35 cellular contexts compared by ENCODE assay signal in the genomic region with DNA sequence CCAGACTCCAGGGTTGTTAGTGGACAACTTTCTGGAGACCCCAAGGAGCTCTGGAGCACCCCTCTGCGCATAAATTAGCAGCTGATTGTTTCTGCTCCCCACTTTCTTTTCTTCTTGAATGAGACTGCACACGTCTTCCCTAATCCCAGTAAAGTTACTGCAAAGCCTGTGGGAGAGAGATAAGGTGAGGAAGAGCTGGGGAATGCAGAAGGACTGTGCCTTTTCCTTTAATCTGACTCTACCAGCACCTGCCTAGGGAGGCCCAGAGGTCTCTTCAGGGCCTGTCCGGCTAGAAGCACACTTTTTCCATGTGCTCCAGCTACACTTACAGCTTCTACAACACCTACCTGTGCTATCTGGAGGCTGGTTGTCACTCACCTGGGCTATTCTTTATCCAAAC.
"Had no signal": no experiment of that assay in that cellular context is flagged by ENCODE, and none has a peak within 500 bp of the region (broad histone marks: within the 10 kb centered on the region; RNA-seq: fewer than 3 reads in every experiment).

No MANE protein-coding gene starts in this region.

- H3K4me1 ChIP-seq: adrenal gland, body of pancreas, breast epithelium had no signal

- H3K27ac Mint-ChIP-seq: activated B cell treated with CpG ODN at 0.5 μM for 24 hours; activated CD4-positive, alpha-beta memory T cell treated with anti-CD3 and anti-CD28 coated beads for 36 hours; activated CD4-positive, alpha-beta T cell treated with anti-CD3 and anti-CD28 coated beads, Interleukin-2, amount 10 ng/mL, durations not matched to agents 24 days and 14 days; activated CD8-positive, alpha-beta T cell treated with anti-CD3 and anti-CD28 coated beads for 36 hours; activated naive CD4-positive, alpha-beta T cell treated with anti-CD3 and anti-CD28 coated beads for 36 hours; activated naive CD4-positive, alpha-beta T cell treated with anti-CD3 and anti-CD28 coated beads, Interleukin-2, amount 50 U/mL, for 72 hours; activated naive CD8-positive, alpha-beta T cell treated with anti-CD3 and anti-CD28 coated beads for 36 hours; activated T-cell treated with anti-CD3 and anti-CD28 coated beads, Interleukin-2, amount 50 U/mL, for 72 hours; activated T-helper 1 cell treated with anti-CD3 and anti-CD28 coated beads, Interleukin-12 subunit alpha, Interleukin-12 subunit beta, Interleukin-2, Interleukin-4 antibody, amounts not matched to agents 30 ng/mL and 10 ng/mL and 1 ng/mL, durations not matched to agents 14 hours and 24 hours and 36 hours; activated T-helper 17 cell treated with anti-CD3 and anti-CD28 coated beads, Interleukin-2, amount 50 U/mL, for 72 hours; T-helper 1 cell treated with Interleukin-12 subunit alpha and Interleukin-12 subunit beta and Interleukin-4 antibody, amounts not matched to agents 30 μg/mL and 1 μg/mL, for 36 hours; T-helper 2 cell treated with Interferon-gamma antibody and Interleukin-4, amounts not matched to agents 5 μg/mL and 100 μg/mL, for 36 hours had no signal

- H3K9me3 ChIP-seq: adrenal gland, body of pancreas, breast epithelium had no signal

- ATAC-seq: activated CD8-positive, alpha-beta T cell treated with anti-CD3 and anti-CD28 coated beads for 36 hours; activated naive CD4-positive, alpha-beta T cell treated with anti-CD3 and anti-CD28 coated beads, Interleukin-2, amount 50 U/mL, for 72 hours; activated T-cell treated with anti-CD3 and anti-CD28 coated beads, Interleukin-2, amount 50 U/mL, for 4 hours; activated T-cell treated with anti-CD3 and anti-CD28 coated beads, Interleukin-2, amount 50 U/mL, for 72 hours; activated T-helper 17 cell treated with anti-CD3 and anti-CD28 coated beads, Interleukin-2, amount 50 U/mL, for 72 hours; body of pancreas had no signal

- H3K9me3 Mint-ChIP-seq: activated T-cell treated with anti-CD3 and anti-CD28 coated beads, Interleukin-2, amount 50 U/mL, for 72 hours; activated T-helper 1 cell treated with anti-CD3 and anti-CD28 coated beads, Interleukin-12 subunit alpha, Interleukin-12 subunit beta, Interleukin-2, Interleukin-4 antibody, amounts not matched to agents 30 ng/mL and 10 ng/mL and 1 ng/mL, durations not matched to agents 14 hours and 24 hours and 36 hours; activated T-helper 17 cell treated with anti-CD3 and anti-CD28 coated beads, Interleukin-2, amount 50 U/mL, for 72 hours had no signal

- H3K27me3 ChIP-seq: adrenal gland, body of pancreas, brain microvascular endothelial cell, breast epithelium had no signal

- H3K4me3 Mint-ChIP-seq: activated B cell treated with CpG ODN at 0.5 μM for 24 hours; activated CD4-positive, alpha-beta memory T cell treated with anti-CD3 and anti-CD28 coated beads for 36 hours; activated CD4-positive, alpha-beta T cell treated with anti-CD3 and anti-CD28 coated beads, Interleukin-2, amount 10 ng/mL, durations not matched to agents 24 days and 14 days; activated CD8-positive, alpha-beta T cell treated with anti-CD3 and anti-CD28 coated beads for 36 hours; activated naive CD4-positive, alpha-beta T cell treated with anti-CD3 and anti-CD28 coated beads for 36 hours; activated naive CD8-positive, alpha-beta T cell treated with anti-CD3 and anti-CD28 coated beads for 36 hours; activated T-cell treated with anti-CD3 and anti-CD28 coated beads, Interleukin-2, amount 50 U/mL, for 4 hours; activated T-cell treated with anti-CD3 and anti-CD28 coated beads, Interleukin-2, amount 50 U/mL, for 72 hours; activated T-helper 1 cell treated with anti-CD3 and anti-CD28 coated beads, Interleukin-12 subunit alpha, Interleukin-12 subunit beta, Interleukin-2, Interleukin-4 antibody, amounts not matched to agents 30 ng/mL and 10 ng/mL and 1 ng/mL, durations not matched to agents 14 hours and 24 hours and 36 hours; activated T-helper 17 cell treated with anti-CD3 and anti-CD28 coated beads, Interleukin-2, amount 50 U/mL, for 72 hours; T-helper 1 cell treated with Interleukin-12 subunit alpha and Interleukin-12 subunit beta and Interleukin-4 antibody, amounts not matched to agents 30 μg/mL and 1 μg/mL, for 36 hours; T-helper 2 cell treated with Interferon-gamma antibody and Interleukin-4, amounts not matched to agents 5 μg/mL and 100 μg/mL, for 36 hours had no signal

- H3K36me3 Mint-ChIP-seq: activated CD4-positive, alpha-beta memory T cell treated with anti-CD3 and anti-CD28 coated beads for 36 hours; activated naive CD4-positive, alpha-beta T cell treated with anti-CD3 and anti-CD28 coated beads, Interleukin-2, amount 50 U/mL, for 72 hours; activated naive CD8-positive, alpha-beta T cell treated with anti-CD3 and anti-CD28 coated beads for 36 hours had no signal

- H3K27me3 Mint-ChIP-seq: activated B cell treated with CpG ODN at 0.5 μM for 24 hours; activated CD4-positive, alpha-beta memory T cell treated with anti-CD3 and anti-CD28 coated beads for 36 hours; activated CD4-positive, alpha-beta T cell treated with anti-CD3 and anti-CD28 coated beads, Interleukin-2, amount 10 ng/mL, durations not matched to agents 24 days and 14 days; activated CD8-positive, alpha-beta T cell treated with anti-CD3 and anti-CD28 coated beads for 36 hours had no signal

- H3K4me3 ChIP-seq: adrenal gland, body of pancreas, breast epithelium had no signal

- DNase-seq: activated B cell treated with CpG ODN at 0.5 μM for 24 hours; activated CD4-positive, alpha-beta memory T cell treated with anti-CD3 and anti-CD28 coated beads for 36 hours; activated CD4-positive, alpha-beta T cell treated with anti-CD3 and anti-CD28 coated beads for 4 hours; activated CD4-positive, alpha-beta T cell treated with anti-CD3 and anti-CD28 coated beads, Interleukin-2, amount 10 ng/mL, durations not matched to agents 24 days and 14 days; activated CD4-positive, alpha-beta T cell treated with anti-CD3 and anti-CD28 coated beads, Interleukin-2, amount 50 U/mL, for 1 hour; activated CD4-positive, alpha-beta T cell treated with anti-CD3 and anti-CD28 coated beads, Interleukin-2, amount 50 U/mL, for 4 hours; activated CD4-positive, CD25-positive, alpha-beta regulatory T cell treated with anti-CD3 and anti-CD28 coated beads, Interleukin-2, amount 50 U/mL, for 72 hours; activated CD8-positive, alpha-beta memory T cell treated with anti-CD3 and anti-CD28 coated beads, Interleukin-2, amount 50 U/mL, for 4 hours; activated CD8-positive, alpha-beta T cell treated with anti-CD3 and anti-CD28 coated beads for 36 hours; activated effector memory CD4-positive, alpha-beta T cell treated with anti-CD3 and anti-CD28 coated beads, Interleukin-2, amount 50 U/mL, for 16 hours; activated gamma-delta T cell treated with Interleukin-2 at 50 U/mL for 16 hours; activated naive CD4-positive, alpha-beta T cell; activated naive CD4-positive, alpha-beta T cell treated with anti-CD3 and anti-CD28 coated beads for 36 hours; activated naive CD4-positive, alpha-beta T cell treated with anti-CD3 and anti-CD28 coated beads, Interleukin-2, amount 50 U/mL, for 16 hours; activated naive CD8-positive, alpha-beta T cell treated with anti-CD3 and anti-CD28 coated beads for 36 hours; activated T-cell treated with anti-CD3 and anti-CD28 coated beads for 4 hours; activated T-cell treated with anti-CD3 and anti-CD28 coated beads, Interleukin-2, amount 50 U/mL, for 1 hour; activated T-cell treated with anti-CD3 and anti-CD28 coated beads, Interleukin-2, amount 50 U/mL, for 4 hours; activated T-cell treated with anti-CD3 and anti-CD28 coated beads, Interleukin-2, amount 50 U/mL, for 72 hours; adrenal gland; amniotic stem cell; aorta; body of pancreas; brain microvascular endothelial cell; central memory CD4-positive, alpha-beta T cell; T-helper 1 cell; T-helper 2 cell; T-helper 9 cell had no signal

- H3K27ac ChIP-seq: adrenal gland, body of pancreas, brain microvascular endothelial cell, breast epithelium, VCaP had no signal

- H3K36me3 ChIP-seq: adrenal gland, brain microvascular endothelial cell, breast epithelium had no signal

- H3K4me1 Mint-ChIP-seq: activated B cell treated with CpG ODN at 0.5 μM for 24 hours; activated CD4-positive, alpha-beta T cell treated with anti-CD3 and anti-CD28 coated beads, Interleukin-2, amount 10 ng/mL, durations not matched to agents 24 days and 14 days; activated naive CD8-positive, alpha-beta T cell treated with anti-CD3 and anti-CD28 coated beads for 36 hours; activated T-helper 17 cell treated with anti-CD3 and anti-CD28 coated beads, Interleukin-2, amount 50 U/mL, for 72 hours had no signal
